ENCODE assay signal across 19 cellular contexts in the genomic region with DNA sequence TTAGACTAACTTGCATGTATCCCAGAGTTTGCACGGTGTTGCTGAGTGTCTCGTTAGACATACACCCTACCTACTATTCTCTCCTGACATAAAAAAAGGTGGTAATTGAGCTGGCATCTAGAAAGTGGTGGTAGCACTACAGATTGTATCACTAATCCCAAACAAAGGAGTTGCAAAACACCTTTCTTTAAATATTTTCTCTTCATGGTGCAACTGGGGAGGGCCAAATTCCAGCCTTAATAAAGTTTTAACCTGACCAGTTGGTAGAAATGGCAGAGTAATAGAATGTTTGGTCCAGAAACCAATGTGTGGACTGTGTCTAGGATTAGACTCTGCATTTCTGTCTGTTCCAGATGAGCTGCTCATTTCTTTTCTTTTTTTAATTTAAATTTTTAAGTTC. TPM values are rescaled to one million over a fixed set of nuclear protein-coding genes. Genes with fewer than 3 reads are reported as not detected.
DNase-seq lines count a peak whose midpoint lies in the region; ATAC-seq, FAIRE-seq and TF ChIP-seq lines count a peak whose summit lies in the region.
"Had no signal": no experiment of that assay in that cellular context is flagged by ENCODE, and none has a peak within 500 bp of the region (broad histone marks: within the 10 kb centered on the region; RNA-seq: fewer than 3 reads in every experiment).

No MANE protein-coding gene starts in this region.

- intact Hi-C loops in K562 (cut with micrococcal nuclease) = no loop called here
- intact Hi-C loops in OCI-LY7 (cut with micrococcal nuclease; ENCODE audit: unreplicated experiment) = no loop called here

- in situ Hi-C loops in K562 (cut with MboI) = no loop called here

- H3K9me3 ChIP-seq in Karpas-422 (ENCODE audit: low read length) (no peaks in the 10 kb centered on the region), K562 (replicated peaks; ENCODE audit: control insufficient read depth, insufficient read depth, low read depth, low read length) (no peaks in the 10 kb centered on the region), liver (ENCODE audit: control insufficient read depth in 4 of 4, low read length in 3 of 4) (no peaks in the 10 kb centered on the region), OCI-LY7 (ENCODE audit: low read length) (no peaks in the 10 kb centered on the region)
- H3K9me3 ChIP-seq: BE2C had no signal

- no peaks in the 10 kb centered on the region for H3K9me1 ChIP-seq in K562 (ENCODE audit: control insufficient read depth, insufficient read depth, low read length)

- TF ChIP-seq POLR2A in K562 (conservative IDR thresholded peaks at IDR 0.05) = no peak

- H3K9ac ChIP-seq in Karpas-422 (ENCODE audit: low read length) (no peak overlapping the region), K562 (ENCODE audit: insufficient read depth in 1 of 2, low read depth in 2 of 2, low read length in 2 of 2) (no peak overlapping the region), liver (ENCODE audit: low read depth in 1 of 2, low read length in 2 of 2) (peak overlapping the region in 1 of 2 donors; percentile 11)

- BruUV-seq in K562 (replicated peaks; lab: Mats Ljungman, UMichigan) (no TSS peak), OCI-LY7 (replicated peaks; lab: Mats Ljungman, UMichigan) (no TSS peak)

- H3K4me2 ChIP-seq in Karpas-422 (ENCODE audit: low read depth, low read length, poor library complexity, severe bottlenecking) (peak overlapping the region; percentile 31), K562 (ENCODE audit: insufficient read depth, low read length) (no peak overlapping the region), OCI-LY7 (ENCODE audit: low read length) (no peak overlapping the region)

- WGBS in K562 (ENCODE audit: insufficient coverage, low coverage, missing lambda C conversion rate) = 97% methylated on average over 2 of the region's 2 CpGs
- WGBS in liver = 37% methylated on average over 2 of the region's 2 CpGs

- ATAC-seq in K562 = no peak
- ATAC-seq: PC-3 had no signal

- H3K4me1 ChIP-seq in Karpas-422 (ENCODE audit: low read length) = peaks cover 63% of the 10 kb centered on the region
- peaks cover 0 to 31% of the 10 kb centered on the region in 2 experiments; a peak in 4 of 5 replicates for H3K4me1 ChIP-seq in K562 (replicated peaks in 1 of 2; ENCODE audit: control insufficient read depth in 2 of 2, insufficient read depth in 2 of 2, low read length in 2 of 2)
- H3K4me1 ChIP-seq in liver (ENCODE audit: control insufficient read depth in 4 of 4, insufficient read depth in 4 of 4, low read length in 3 of 4) = peaks cover 15 to 74% (median 62%) of the 10 kb centered on the region in 4 donors
- no peaks in the 10 kb centered on the region for H3K4me1 ChIP-seq in OCI-LY7 (ENCODE audit: insufficient read depth, low read length, poor library complexity, severe bottlenecking)
- H3K4me1 ChIP-seq: BE2C had no signal

- TF ChIP-seq RAD21 in K562 (CRISPR knock-in tag; conservative IDR thresholded peaks at IDR 0.05 in 1 of 2, IDR thresholded peaks at IDR 0.05 in 1 of 2) (no peak), liver (IDR thresholded peaks at IDR 0.05) (peak; percentile 58 to 64)

- CTCF ChIA-PET in K562 (lab: Yijun Ruan, JAX; ENCODE audit: low intra/inter-chr PET ratio) = no interaction called here
- CTCF ChIA-PET in OCI-LY7 (lab: Charles Lee; ENCODE audit: unreplicated experiment) = no interaction called here

- H3K27ac ChIP-seq in Karpas-422 (ENCODE audit: low read length) = peak overlapping the region; percentile 58
- H3K27ac ChIP-seq in K562 (ENCODE audit: extremely low read depth, low read depth, low read length) = no peak overlapping the region
- H3K27ac ChIP-seq in liver (ENCODE audit: low read depth in 1 of 2, low read length in 2 of 2) = peak overlapping the region; percentile 69 to 78
- peak overlapping the region; percentile 82 for H3K27ac ChIP-seq in substantia nigra (ENCODE audit: low read depth, low read length, poor library complexity, severe bottlenecking)
- H3K27ac ChIP-seq in OCI-LY7 (ENCODE audit: low read depth, low read length, poor library complexity, severe bottlenecking) = no peak overlapping the region

- H3K4me3 ChIP-seq in Karpas-422 (ENCODE audit: low read length) = no peak overlapping the region
- no peak overlapping the region for H3K4me3 ChIP-seq in K562
- no peak overlapping the region for H3K4me3 ChIP-seq in liver (ENCODE audit: low read depth in 1 of 3, low read length in 3 of 3)
- no peak overlapping the region for H3K4me3 ChIP-seq in OCI-LY7 (ENCODE audit: low read depth, low read length, poor library complexity, severe bottlenecking)
- H3K4me3 ChIP-seq: SK-N-MC had no signal

- H3K27me3 ChIP-seq in Karpas-422 (ENCODE audit: low read length) (no peaks in the 10 kb centered on the region), K562 (ENCODE audit: control insufficient read depth in 2 of 2, insufficient read depth in 2 of 2, low read length in 2 of 2) (no peaks in the 10 kb centered on the region), liver (ENCODE audit: control insufficient read depth in 4 of 4, insufficient read depth in 4 of 4, low read length in 3 of 4) (no peaks in the 10 kb centered on the region)
- H3K27me3 ChIP-seq: BE2C had no signal

- POLR2A ChIA-PET in K562 (lab: Yijun Ruan, JAX) = interaction anchor here (0.7 to 0.9 kb wide), 2 partner anchors 74 to 142 kb away, joined by 3 read pairs; no protein-coding TSS in a partner anchor
- POLR2A ChIA-PET in OCI-LY7 (lab: Charles Lee) = interaction anchor here (0.7 to 0.9 kb wide), 2 partner anchors 77 to 124 kb away, joined by 3 read pairs; no protein-coding TSS in a partner anchor

- H2AFZ ChIP-seq in Karpas-422 (ENCODE audit: low read length) = no peak overlapping the region
- H2AFZ ChIP-seq in K562 (ENCODE audit: low read depth, low read length) = no peak overlapping the region
- H2AFZ ChIP-seq in OCI-LY7 (ENCODE audit: low read length) = no peak overlapping the region

- TF ChIP-seq EP300 in K562 (IDR thresholded peaks at IDR 0.05; ENCODE audit: low read length) = no peak

- TF ChIP-seq CTCF in K562 (IDR thresholded peaks at IDR 0.05 in 2 of 3, conservative IDR thresholded peaks at IDR 0.05 in 1 of 3; ENCODE audit: insufficient read depth in 2 of 3, low read depth in 1 of 3, low read length in 3 of 3) (no peak), liver (IDR thresholded peaks at IDR 0.05; ENCODE audit: low read depth, low read length, missing input control) (no peak), OCI-LY7 (conservative IDR thresholded peaks at IDR 0.05; ENCODE audit: low read length) (no peak)

- H4K20me1 ChIP-seq in Karpas-422 (ENCODE audit: insufficient read depth, low read depth, low read length) (no peaks in the 10 kb centered on the region), K562 (replicated peaks; ENCODE audit: control insufficient read depth, insufficient read depth, low read length) (no peaks in the 10 kb centered on the region), OCI-LY7 (ENCODE audit: insufficient read depth, low read length) (no peaks in the 10 kb centered on the region)

- no peak for DNase-seq in Karpas-422
- DNase-seq in K562 (ENCODE audit: extremely low read depth in 1 of 4, low spot score in 3 of 4) = no peak
- DNase-seq in substantia nigra (lab: John Stamatoyannopoulos, UW) = no peak
- DNase-seq in OCI-LY7 (ENCODE audit: low spot score) = no peak
- no peak for DNase-seq in 8988T
- no peak for DNase-seq in DMS153 treated with DMSO at 0.1 percent for 48 hours (lab: John Stamatoyannopoulos, UW; ENCODE audit: unreplicated experiment)
- DNase-seq: BE2C, DMS79, IMR-90, MV-4-11, NCI-H2081, NCI-H526, PC-3, SHP77 had no signal

- H3K36me3 ChIP-seq in Karpas-422 (ENCODE audit: insufficient read depth, low read length) (no peaks in the 10 kb centered on the region), K562 (ENCODE audit: control insufficient read depth, insufficient read depth, low read length) (no peaks in the 10 kb centered on the region), liver (ENCODE audit: control insufficient read depth in 4 of 4, insufficient read depth in 3 of 4, low read depth in 1 of 4, low read length in 3 of 4) (no peaks in the 10 kb centered on the region), OCI-LY7 (ENCODE audit: insufficient read depth, low read length) (no peaks in the 10 kb centered on the region)
- H3K36me3 ChIP-seq: BE2C had no signal

- H3K9me2 ChIP-seq in Karpas-422 (replicated peaks; ENCODE audit: insufficient read depth, low read length) = no peaks in the 10 kb centered on the region
- no peaks in the 10 kb centered on the region for H3K9me2 ChIP-seq in OCI-LY7 (ENCODE audit: insufficient read depth, low read length)

- FAIRE-seq in K562 (lab: Jason Lieb, UNC) = no peak
- FAIRE-seq: D721Med, H1, HTR-8/SVneo had no signal

- H3K79me2 ChIP-seq in Karpas-422 (ENCODE audit: low read length) = peaks cover 66% of the 10 kb centered on the region
- H3K79me2 ChIP-seq in K562 (ENCODE audit: control insufficient read depth, insufficient read depth, low read length) = peaks cover 89% of the 10 kb centered on the region
- no peaks in the 10 kb centered on the region for H3K79me2 ChIP-seq in OCI-LY7 (ENCODE audit: insufficient read depth, low read depth, low read length)

TF ChIP-seq in K562, 482 proteins besides CTCF, POLR2A, EP300 and RAD21 (continues in another document):
- TF ChIP-seq PCBP2 (IDR thresholded peaks at IDR 0.05; ENCODE audit: low read depth, low read length, poor library complexity, severe bottlenecking) = no peak

TF ChIP-seq in liver, 16 proteins besides CTCF, POLR2A, EP300 and RAD21 (continues in another document):
- peak; percentile 76 to 78 for TF ChIP-seq RXRA (IDR thresholded peaks at IDR 0.05)

RNA-seq across cellular contexts. Expression of a gene that starts 40.0 kb away (rescaled TPM):
- 15.8 and 38.3 TPM in 2 replicates for total RNA-seq in Karpas-422 (2014; rRNA removed; shearing (Covaris generic); ENCODE audit: low replicate concordance)
- 64.5 and 151 TPM in 2 replicates for total RNA-seq in K562 (2011; cell fraction: chromatin; rRNA removed; ENCODE audit: low replicate concordance)
- total RNA-seq in K562 (2011; cell fraction: nucleolus; rRNA removed) = 18.0 and 29.1 TPM in 2 replicates
- total RNA-seq in K562 (2011; cell fraction: nucleoplasm; rRNA removed) = 50.7 and 73.9 TPM in 2 replicates
- total RNA-seq in K562 (2014; rRNA removed) = 6.5 and 9.5 TPM in 2 replicates
- 20.3 and 22.6 TPM in 2 replicates for total RNA-seq in K562 (2014; rRNA removed; fragmentation: Illumina TruSeq; extraction: Trizol)
- 16.1 and 16.2 TPM in 2 replicates for total RNA-seq in K562 (2015; rRNA removed; fragmentation: Illumina TruSeq; extraction: Trizol)
- total RNA-seq in K562 (2021) = 24.2 and 24.9 TPM in 2 replicates
- 9.8 and 11.5 TPM in 2 replicates for polyA plus RNA-seq in K562 (2011; rRNA removed)
- 12.0 and 15.8 TPM in 2 replicates for polyA plus RNA-seq in K562 (2011; cell fraction: cytosol; rRNA removed)
- 17.4 and 18.8 TPM in 2 replicates for polyA plus RNA-seq in K562 (2011; cell fraction: nucleus; rRNA removed)
- 3.9 and 4.2 TPM in 2 replicates for polyA plus RNA-seq in K562 (2012)
- 8.5 and 9.1 TPM in 2 replicates for polyA plus RNA-seq in K562 (2014; fragmentation: Illumina TruSeq; extraction: Trizol)
- polyA plus RNA-seq in K562 (2014; fragmentation: Nextera tagmentation; extraction: Ambion mirVana) = 10 to 100 TPM in 1 of 2 experiments, 1 to 10 TPM in 1; 5.3 to 10.1 TPM
- polyA plus RNA-seq in K562 (2014; rRNA removed) = 7.0 and 8.6 TPM in 2 replicates
- 37.6 and 46.6 TPM in 2 replicates for polyA minus RNA-seq in K562 (2011; rRNA and poly(A)+ RNA removed)
- 14.5 and 18.2 TPM in 2 replicates for polyA minus RNA-seq in K562 (2011; cell fraction: cytosol; rRNA and poly(A)+ RNA removed)
- 45.4 and 75.9 TPM in 2 replicates for polyA minus RNA-seq in K562 (2011; cell fraction: nucleus; rRNA and poly(A)+ RNA removed)
- total RNA-seq in liver = 10 to 100 TPM; 16.6 to 27.7 TPM
- polyA plus RNA-seq in liver = 10 to 100 TPM in 1 of 2 donors, 1 to 10 TPM in 1; 6.8 to 53.7 TPM
- total RNA-seq in OCI-LY7 (2014; rRNA removed; shearing (Covaris generic)) = 2.8 and 7.8 TPM in 2 replicates
- total RNA-seq in OCI-LY7 (2022) = 16.4 and 18.8 TPM in 2 replicates

Comparison
In these comparisons a context has a peak if more than half of its experiments do, and no peak if none do; other contexts are left out.
1. H3K27ac ChIP-seq: peak in Karpas-422 (single experiment), liver (2 of 2) and substantia nigra (single experiment); none in K562 (single experiment) and OCI-LY7 (single experiment).